In the genomic region with DNA sequence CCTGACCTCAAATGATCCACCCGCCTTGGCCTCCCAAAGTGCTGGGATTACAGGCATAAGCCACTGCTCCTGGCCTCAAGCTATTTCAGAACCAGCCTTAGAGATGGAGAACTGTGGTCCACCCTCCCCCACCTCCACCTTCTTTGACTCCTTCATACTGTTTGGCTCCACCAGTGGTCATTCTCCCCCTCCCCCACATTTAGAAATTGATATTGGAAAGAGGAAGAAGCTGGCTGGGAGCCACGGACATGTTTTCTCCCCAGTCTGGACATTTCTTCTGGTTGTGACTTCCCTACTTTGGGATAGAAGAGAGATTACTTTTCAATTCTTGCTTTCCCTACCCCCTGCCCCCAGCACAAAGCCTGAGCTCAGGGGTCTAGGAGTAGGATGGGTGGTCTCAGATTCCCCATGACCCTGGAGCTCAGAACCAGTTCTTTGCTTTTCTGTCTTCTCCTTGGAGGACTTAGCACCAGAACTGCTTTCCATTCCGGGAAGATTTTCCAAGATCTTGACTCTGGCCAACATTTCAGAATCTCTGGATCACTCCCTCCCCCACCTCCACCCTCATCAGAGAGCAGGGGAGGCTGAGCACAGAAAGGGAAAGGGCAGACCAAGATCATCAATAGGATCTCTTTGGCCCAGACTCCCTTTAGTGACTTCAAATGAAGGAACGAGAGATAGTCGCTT, we compare ENCODE assay signal across 10 cellular contexts. TPM values are rescaled to one million over a fixed set of nuclear protein-coding genes. Genes with fewer than 3 reads are reported as not detected.
DNase-seq lines count a peak whose midpoint lies in the region; ATAC-seq and TF ChIP-seq lines count a peak whose summit lies in the region.
"Had no signal": no experiment of that assay in that cellular context is flagged by ENCODE, and none has a peak within 500 bp of the region (broad histone marks: within the 10 kb centered on the region; RNA-seq: fewer than 3 reads in every experiment).

No MANE protein-coding gene starts in this region.

- peaks cover 67% of the 10 kb centered on the region for H3K4me1 Mint-ChIP-seq in endothelial cell (ENCODE audit: unreplicated experiment)
- peaks cover 19% of the 10 kb centered on the region for H3K4me1 Mint-ChIP-seq in activated naive CD4-positive, alpha-beta T cell treated with anti-CD3 and anti-CD28 coated beads, Interleukin-2, amount 10 ng/mL, durations not matched to agents 7 days and 5 days

- no peak for TF ChIP-seq POLR2A in vagina (IDR thresholded peaks at IDR 0.05)

- DNase-seq in Right ventricle myocardium superior (peak; percentile 44), cardiac septum (ENCODE audit: low spot score) (no peak), endothelial cell (ENCODE audit: low spot score) (no peak), osteoblast (ENCODE audit: insufficient read length, low spot score, missing footprints) (peak; percentile 79), vagina (ENCODE audit: extremely low spot score in 2 of 2) (no peak), cortex of kidney (lab: John Stamatoyannopoulos, UW) (no peak)
- no peak for DNase-seq in activated CD4-positive, CD25-positive, alpha-beta regulatory T cell treated with anti-CD3 and anti-CD28 coated beads, Interleukin-2, amount 50 U/mL, for 72 hours
- no peak for DNase-seq in activated naive CD4-positive, alpha-beta T cell treated with anti-CD3 and anti-CD28 coated beads, Interleukin-2, amount 10 ng/mL, durations not matched to agents 7 days and 5 days

- H3K4me2 ChIP-seq in osteoblast (ENCODE audit: insufficient read depth, low read length) = peak overlapping the region; percentile 22

- no peak for ATAC-seq in Right ventricle myocardium superior (ENCODE audit: poor library complexity)

- no peaks in the 10 kb centered on the region for H3K9me3 Mint-ChIP-seq in endothelial cell (ENCODE audit: unreplicated experiment)
- H3K9me3 Mint-ChIP-seq in activated naive CD4-positive, alpha-beta T cell treated with anti-CD3 and anti-CD28 coated beads, Interleukin-2, amount 10 ng/mL, durations not matched to agents 7 days and 5 days = no peaks in the 10 kb centered on the region
- H3K9me3 Mint-ChIP-seq: activated naive CD4-positive, alpha-beta T cell treated with anti-CD3 and anti-CD28 coated beads, Interleukin-2, amount 50 U/mL, for 24 hours had no signal

- H3K36me3 ChIP-seq in osteoblast (ENCODE audit: insufficient read depth, low read length) (peaks cover 51% of the 10 kb centered on the region), vagina (peaks cover 0 to 21% of the 10 kb centered on the region in 2 donors)

- H3K27me3 ChIP-seq in osteoblast (ENCODE audit: insufficient read depth, low read length) = no peaks in the 10 kb centered on the region
- no peaks in the 10 kb centered on the region for H3K27me3 ChIP-seq in vagina
- H3K27me3 ChIP-seq: SJCRH30 had no signal

- intact Hi-C loops in Right ventricle myocardium superior (cut with DNase I) (loop anchor here (2.0 to 5.0 kb wide), 2 partner anchors 84 to 111 kb away; no protein-coding TSS in a partner anchor), cardiac septum (cut with DNase I) (loop anchor here (2.0 to 5.0 kb wide), 3 partner anchors 18 to 111 kb away; partner anchors contain the start of gene STAT3), vagina (cut with DNase I) (loop anchor here (5.0 kb wide), 2 partner anchors 84 to 111 kb away; no protein-coding TSS in a partner anchor)

- CTCF ChIA-PET in activated naive CD4-positive, alpha-beta T cell treated with anti-CD3 and anti-CD28 coated beads, Interleukin-2, amount 10 ng/mL, durations not matched to agents 7 days and 5 days (lab: Charles Lee) = interaction anchor here (0.7 to 11.2 kb wide), 34 partner anchors 8 to 449 kb away, joined by 3 to 237 read pairs (median 4); partner anchors contain the start of gene STAT3

- H2AFZ ChIP-seq in osteoblast (ENCODE audit: low read length) = no peak overlapping the region

- peak overlapping the region; percentile 79 for H3K4me3 Mint-ChIP-seq in endothelial cell (ENCODE audit: unreplicated experiment)
- no peak overlapping the region for H3K4me3 Mint-ChIP-seq in activated naive CD4-positive, alpha-beta T cell treated with anti-CD3 and anti-CD28 coated beads, Interleukin-2, amount 10 ng/mL, durations not matched to agents 7 days and 5 days
- H3K4me3 Mint-ChIP-seq: activated naive CD4-positive, alpha-beta T cell treated with anti-CD3 and anti-CD28 coated beads, Interleukin-2, amount 50 U/mL, for 24 hours had no signal

- peaks cover 27% of the 10 kb centered on the region for H3K36me3 Mint-ChIP-seq in endothelial cell (ENCODE audit: low read depth, unreplicated experiment)
- H3K36me3 Mint-ChIP-seq in activated naive CD4-positive, alpha-beta T cell treated with anti-CD3 and anti-CD28 coated beads, Interleukin-2, amount 10 ng/mL, durations not matched to agents 7 days and 5 days = no peaks in the 10 kb centered on the region
- H3K36me3 Mint-ChIP-seq: activated naive CD4-positive, alpha-beta T cell treated with anti-CD3 and anti-CD28 coated beads, Interleukin-2, amount 50 U/mL, for 24 hours had no signal

- H3K4me1 ChIP-seq in osteoblast (ENCODE audit: insufficient read depth, low read length) (peaks cover 54% of the 10 kb centered on the region), vagina (peaks cover 82% of the 10 kb centered on the region)

- H3K9me3 ChIP-seq in osteoblast (ENCODE audit: low read depth, low read length) (no peaks in the 10 kb centered on the region), vagina (no peaks in the 10 kb centered on the region)
- H3K9me3 ChIP-seq: SJCRH30 had no signal

- peak overlapping the region; percentile 36 for H3K27ac ChIP-seq in osteoblast (ENCODE audit: low read depth, low read length)
- H3K27ac ChIP-seq in vagina = peak overlapping the region; percentile 90
- H3K27ac ChIP-seq: SJCRH30 had no signal

- H4K20me1 ChIP-seq in osteoblast (ENCODE audit: insufficient read depth, low read length) = peaks cover 94% of the 10 kb centered on the region

- H3K4me3 ChIP-seq in osteoblast (ENCODE audit: insufficient read depth, low read length) (no peak overlapping the region), vagina (peak overlapping the region in 1 of 2 donors; percentile 3)
- H3K4me3 ChIP-seq: SJCRH30 had no signal

- peaks cover 95% of the 10 kb centered on the region for H3K79me2 ChIP-seq in osteoblast (ENCODE audit: insufficient read depth, low read length)

- H3K27me3 Mint-ChIP-seq in endothelial cell (ENCODE audit: unreplicated experiment) = peaks cover 8% of the 10 kb centered on the region
- peaks cover 46% of the 10 kb centered on the region for H3K27me3 Mint-ChIP-seq in activated naive CD4-positive, alpha-beta T cell treated with anti-CD3 and anti-CD28 coated beads, Interleukin-2, amount 10 ng/mL, durations not matched to agents 7 days and 5 days
- H3K27me3 Mint-ChIP-seq: activated naive CD4-positive, alpha-beta T cell treated with anti-CD3 and anti-CD28 coated beads, Interleukin-2, amount 50 U/mL, for 24 hours had no signal

- peak overlapping the region; percentile 96 for H3K27ac Mint-ChIP-seq in endothelial cell (ENCODE audit: unreplicated experiment)
- H3K27ac Mint-ChIP-seq in activated naive CD4-positive, alpha-beta T cell treated with anti-CD3 and anti-CD28 coated beads, Interleukin-2, amount 10 ng/mL, durations not matched to agents 7 days and 5 days = no peak overlapping the region

- TF ChIP-seq CTCF in endothelial cell (IDR thresholded peaks at IDR 0.05; ENCODE audit: unreplicated experiment) (no peak), osteoblast (IDR thresholded peaks at IDR 0.05; ENCODE audit: extremely low read depth, low read depth, low read length) (no peak), vagina (IDR thresholded peaks at IDR 0.05) (no peak)

RNA-seq across cellular contexts. Expression of gene CAVIN1, which starts 16.3 kb away (rescaled TPM):
- total RNA-seq in Right ventricle myocardium superior (200 TPM), cardiac septum (358 TPM), endothelial cell (ENCODE audit: unreplicated experiment) (334 TPM), osteoblast (861 and 988 TPM in 2 replicates), vagina (268 TPM)

RNA-seq across cellular contexts. Expression of gene STAT3, which starts 18.5 kb away (rescaled TPM):
- total RNA-seq in Right ventricle myocardium superior (127 TPM), cardiac septum (159 TPM), endothelial cell (ENCODE audit: unreplicated experiment) (160 TPM), osteoblast (197 and 206 TPM in 2 replicates), vagina (210 TPM)

RNA-seq across cellular contexts. Expression of gene ATP6V0A1, which starts 51.9 kb away (rescaled TPM):
- 29.9 TPM for total RNA-seq in Right ventricle myocardium superior
- total RNA-seq in cardiac septum = 40.3 TPM
- 103 TPM for total RNA-seq in endothelial cell (ENCODE audit: unreplicated experiment)
- 52.5 and 53.9 TPM in 2 replicates for total RNA-seq in osteoblast
- total RNA-seq in vagina = 72.4 TPM

Comparison
In these comparisons a context has a peak if more than half of its experiments do, and no peak if none do; other contexts are left out.
1. DNase-seq: peak in Right ventricle myocardium superior (single experiment) and osteoblast (single experiment); none in cardiac septum (single experiment), endothelial cell (single experiment), vagina (0 of 2), activated CD4-positive, CD25-positive, alpha-beta regulatory T cell treated with anti-CD3 and anti-CD28 coated beads, Interleukin-2, amount 50 U/mL, for 72 hours (single experiment), activated naive CD4-positive, alpha-beta T cell treated with anti-CD3 and anti-CD28 coated beads, Interleukin-2, amount 10 ng/mL, durations not matched to agents 7 days and 5 days (single experiment) and cortex of kidney (single experiment).